ENCODE assay signal across 1 cellular context in the genomic region with DNA sequence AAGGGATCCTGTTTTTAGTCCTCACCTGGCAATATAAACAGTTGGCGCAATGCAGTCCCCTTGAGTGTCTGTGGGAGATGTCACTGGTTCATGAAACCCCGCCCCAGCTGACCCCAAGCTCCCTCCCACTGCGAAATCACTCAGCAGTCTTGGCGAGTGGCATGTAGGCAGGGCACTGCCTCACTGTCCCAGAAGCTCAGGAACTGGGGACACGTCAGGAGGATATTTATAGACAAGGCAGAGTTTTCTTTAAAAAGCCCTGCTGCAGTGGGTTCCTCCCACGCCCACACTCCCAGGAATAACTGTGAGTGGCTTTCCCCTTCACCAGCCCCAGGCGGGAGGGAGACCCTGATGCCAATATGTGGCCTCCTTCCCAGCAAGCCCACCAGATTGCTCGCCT.
TF ChIP-seq lines count a peak whose summit lies in the region.

No MANE protein-coding gene starts in this region.

TF ChIP-seq in GM12878, 131 proteins besides CTCF, POLR2A, EP300 and RAD21:
- no peak for TF ChIP-seq POU2F2 (IDR thresholded peaks at IDR 0.05; ENCODE audit: borderline replicate concordance, low read depth, low read length)
- TF ChIP-seq MTA2 (IDR thresholded peaks at IDR 0.05; ENCODE audit: low read depth), result no peak
- TF ChIP-seq, protein P1, sequence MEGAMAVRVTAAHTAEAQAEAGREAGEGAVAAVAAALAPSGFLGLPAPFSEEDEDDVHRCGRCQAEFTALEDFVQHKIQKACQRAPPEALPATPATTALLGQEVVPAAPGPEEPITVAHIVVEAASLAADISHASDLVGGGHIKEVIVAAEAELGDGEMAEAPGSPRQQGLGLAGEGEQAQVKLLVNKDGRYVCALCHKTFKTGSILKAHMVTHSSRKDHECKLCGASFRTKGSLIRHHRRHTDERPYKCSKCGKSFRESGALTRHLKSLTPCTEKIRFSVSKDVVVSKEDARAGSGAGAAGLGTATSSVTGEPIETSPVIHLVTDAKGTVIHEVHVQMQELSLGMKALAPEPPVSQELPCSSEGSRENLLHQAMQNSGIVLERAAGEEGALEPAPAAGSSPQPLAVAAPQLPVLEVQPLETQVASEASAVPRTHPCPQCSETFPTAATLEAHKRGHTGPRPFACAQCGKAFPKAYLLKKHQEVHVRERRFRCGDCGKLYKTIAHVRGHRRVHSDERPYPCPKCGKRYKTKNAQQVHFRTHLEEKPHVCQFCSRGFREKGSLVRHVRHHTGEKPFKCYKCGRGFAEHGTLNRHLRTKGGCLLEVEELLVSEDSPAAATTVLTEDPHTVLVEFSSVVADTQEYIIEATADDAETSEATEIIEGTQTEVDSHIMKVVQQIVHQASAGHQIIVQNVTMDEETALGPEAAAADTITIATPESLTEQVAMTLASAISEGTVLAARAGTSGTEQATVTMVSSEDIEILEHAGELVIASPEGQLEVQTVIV (IDR thresholded peaks at IDR 0.05; ENCODE audit: borderline replicate concordance, partially characterized antibody), result no peak
- TF ChIP-seq, protein P2, sequence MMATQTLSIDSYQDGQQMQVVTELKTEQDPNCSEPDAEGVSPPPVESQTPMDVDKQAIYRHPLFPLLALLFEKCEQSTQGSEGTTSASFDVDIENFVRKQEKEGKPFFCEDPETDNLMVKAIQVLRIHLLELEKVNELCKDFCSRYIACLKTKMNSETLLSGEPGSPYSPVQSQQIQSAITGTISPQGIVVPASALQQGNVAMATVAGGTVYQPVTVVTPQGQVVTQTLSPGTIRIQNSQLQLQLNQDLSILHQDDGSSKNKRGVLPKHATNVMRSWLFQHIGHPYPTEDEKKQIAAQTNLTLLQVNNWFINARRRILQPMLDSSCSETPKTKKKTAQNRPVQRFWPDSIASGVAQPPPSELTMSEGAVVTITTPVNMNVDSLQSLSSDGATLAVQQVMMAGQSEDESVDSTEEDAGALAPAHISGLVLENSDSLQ (IDR thresholded peaks at IDR 0.05), result no peak
- TF ChIP-seq, protein P3, sequence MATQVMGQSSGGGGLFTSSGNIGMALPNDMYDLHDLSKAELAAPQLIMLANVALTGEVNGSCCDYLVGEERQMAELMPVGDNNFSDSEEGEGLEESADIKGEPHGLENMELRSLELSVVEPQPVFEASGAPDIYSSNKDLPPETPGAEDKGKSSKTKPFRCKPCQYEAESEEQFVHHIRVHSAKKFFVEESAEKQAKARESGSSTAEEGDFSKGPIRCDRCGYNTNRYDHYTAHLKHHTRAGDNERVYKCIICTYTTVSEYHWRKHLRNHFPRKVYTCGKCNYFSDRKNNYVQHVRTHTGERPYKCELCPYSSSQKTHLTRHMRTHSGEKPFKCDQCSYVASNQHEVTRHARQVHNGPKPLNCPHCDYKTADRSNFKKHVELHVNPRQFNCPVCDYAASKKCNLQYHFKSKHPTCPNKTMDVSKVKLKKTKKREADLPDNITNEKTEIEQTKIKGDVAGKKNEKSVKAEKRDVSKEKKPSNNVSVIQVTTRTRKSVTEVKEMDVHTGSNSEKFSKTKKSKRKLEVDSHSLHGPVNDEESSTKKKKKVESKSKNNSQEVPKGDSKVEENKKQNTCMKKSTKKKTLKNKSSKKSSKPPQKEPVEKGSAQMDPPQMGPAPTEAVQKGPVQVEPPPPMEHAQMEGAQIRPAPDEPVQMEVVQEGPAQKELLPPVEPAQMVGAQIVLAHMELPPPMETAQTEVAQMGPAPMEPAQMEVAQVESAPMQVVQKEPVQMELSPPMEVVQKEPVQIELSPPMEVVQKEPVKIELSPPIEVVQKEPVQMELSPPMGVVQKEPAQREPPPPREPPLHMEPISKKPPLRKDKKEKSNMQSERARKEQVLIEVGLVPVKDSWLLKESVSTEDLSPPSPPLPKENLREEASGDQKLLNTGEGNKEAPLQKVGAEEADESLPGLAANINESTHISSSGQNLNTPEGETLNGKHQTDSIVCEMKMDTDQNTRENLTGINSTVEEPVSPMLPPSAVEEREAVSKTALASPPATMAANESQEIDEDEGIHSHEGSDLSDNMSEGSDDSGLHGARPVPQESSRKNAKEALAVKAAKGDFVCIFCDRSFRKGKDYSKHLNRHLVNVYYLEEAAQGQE (IDR thresholded peaks at IDR 0.05; ENCODE audit: low read depth, low read length), result no peak
- TF ChIP-seq FOXK2 (IDR thresholded peaks at IDR 0.05), result no peak
- TF ChIP-seq, protein P4, sequence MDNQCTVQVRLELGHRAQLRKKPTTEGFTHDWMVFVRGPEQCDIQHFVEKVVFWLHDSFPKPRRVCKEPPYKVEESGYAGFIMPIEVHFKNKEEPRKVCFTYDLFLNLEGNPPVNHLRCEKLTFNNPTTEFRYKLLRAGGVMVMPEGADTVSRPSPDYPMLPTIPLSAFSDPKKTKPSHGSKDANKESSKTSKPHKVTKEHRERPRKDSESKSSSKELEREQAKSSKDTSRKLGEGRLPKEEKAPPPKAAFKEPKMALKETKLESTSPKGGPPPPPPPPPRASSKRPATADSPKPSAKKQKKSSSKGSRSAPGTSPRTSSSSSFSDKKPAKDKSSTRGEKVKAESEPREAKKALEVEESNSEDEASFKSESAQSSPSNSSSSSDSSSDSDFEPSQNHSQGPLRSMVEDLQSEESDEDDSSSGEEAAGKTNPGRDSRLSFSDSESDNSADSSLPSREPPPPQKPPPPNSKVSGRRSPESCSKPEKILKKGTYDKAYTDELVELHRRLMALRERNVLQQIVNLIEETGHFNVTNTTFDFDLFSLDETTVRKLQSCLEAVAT (IDR thresholded peaks at IDR 0.05), result no peak
- no peak for TF ChIP-seq HDAC6 (IDR thresholded peaks at IDR 0.05; ENCODE audit: unreplicated experiment)
- TF ChIP-seq ZBED1 (IDR thresholded peaks at IDR 0.05; ENCODE audit: borderline replicate concordance), result no peak
- TF ChIP-seq NBN (IDR thresholded peaks at IDR 0.05), result no peak
- no peak for TF ChIP-seq RELA (IDR thresholded peaks at IDR 0.05; ENCODE audit: borderline replicate concordance, partially characterized antibody)
- TF ChIP-seq WRNIP1 (IDR thresholded peaks at IDR 0.05; ENCODE audit: borderline replicate concordance, low read depth, low read length), result no peak
- no peak for TF ChIP-seq HDGF (IDR thresholded peaks at IDR 0.05)
